In genomic region chr4:52995341-52996030, GRCh38 we compare ENCODE assay signal across 19 cellular contexts.
DNase-seq lines count a peak whose midpoint lies in the region; ATAC-seq, FAIRE-seq and TF ChIP-seq lines count a peak whose summit lies in the region.
"Had no signal": no experiment of that assay in that cellular context is flagged by ENCODE, and none has a peak within 500 bp of the region (broad histone marks: within the 10 kb centered on the region; RNA-seq: fewer than 3 reads in every experiment).

No MANE protein-coding gene starts in this region.

- H3K27ac Mint-ChIP-seq in stimulated activated naive B cell treated with anti-CD40 and anti-IgM and Interleukin-4, amounts not matched to agents 10 μg/mL and 1 μg/mL and 100 μg/mL, for 72 hours = no peak overlapping the region
- H3K27ac Mint-ChIP-seq: activated CD4-positive, alpha-beta memory T cell treated with anti-CD3 and anti-CD28 coated beads, Interleukin-2, amount 10 ng/mL, durations not matched to agents 7 days and 5 days; activated naive CD4-positive, alpha-beta T cell treated with anti-CD3 and anti-CD28 coated beads, Interleukin-2, amount 50 U/mL, for 72 hours; CD8-positive, alpha-beta memory T cell; endodermal cell; nephron progenitor cell; stimulated activated naive CD8-positive, alpha-beta T cell treated with anti-CD3 and anti-CD28 coated beads, Interleukin-15, Interleukin-2, amounts not matched to agents 100 ng/mL and 50 ng/mL, for 24 hours had no signal

- no peaks in the 10 kb centered on the region for H3K4me1 Mint-ChIP-seq in stimulated activated naive B cell treated with anti-CD40 and anti-IgM and Interleukin-4, amounts not matched to agents 10 μg/mL and 1 μg/mL and 100 μg/mL, for 72 hours
- H3K4me1 Mint-ChIP-seq: activated CD4-positive, alpha-beta memory T cell treated with anti-CD3 and anti-CD28 coated beads, Interleukin-2, amount 10 ng/mL, durations not matched to agents 7 days and 5 days; endodermal cell had no signal

- in situ Hi-C loops in astrocyte of the spinal cord (cut with HindIII; ENCODE audit: low sequenced_read_pairs) = no loop called here

- no peak for FAIRE-seq in D721Med (lab: Jason Lieb, UNC)

- ATAC-seq in HG03097 (IDR thresholded peaks at IDR 0.05; ENCODE audit: low FRiP score, unreplicated experiment) = no peak
- no peak for ATAC-seq in stimulated activated naive B cell treated with anti-CD40 and anti-IgM and Interleukin-4, amounts not matched to agents 10 μg/mL and 1 μg/mL and 100 μg/mL, for 72 hours (replicated peaks)
- ATAC-seq: activated naive CD4-positive, alpha-beta T cell treated with anti-CD3 and anti-CD28 coated beads, Interleukin-2, amount 50 U/mL, for 72 hours; activated T-cell treated with anti-CD3 and anti-CD28 coated beads, Interleukin-2, amount 50 U/mL, for 4 hours had no signal

- no peaks in the 10 kb centered on the region for H3K36me3 ChIP-seq in spleen

- no peak overlapping the region for H3K4me3 Mint-ChIP-seq in stimulated activated naive B cell treated with anti-CD40 and anti-IgM and Interleukin-4, amounts not matched to agents 10 μg/mL and 1 μg/mL and 100 μg/mL, for 72 hours
- H3K4me3 Mint-ChIP-seq: activated CD4-positive, alpha-beta memory T cell treated with anti-CD3 and anti-CD28 coated beads, Interleukin-2, amount 10 ng/mL, durations not matched to agents 7 days and 5 days; activated T-cell treated with anti-CD3 and anti-CD28 coated beads, Interleukin-2, amount 50 U/mL, for 4 hours; CD8-positive, alpha-beta memory T cell; endodermal cell; nephron progenitor cell; stimulated activated naive CD8-positive, alpha-beta T cell treated with anti-CD3 and anti-CD28 coated beads, Interleukin-15, Interleukin-2, amounts not matched to agents 100 ng/mL and 50 ng/mL, for 24 hours had no signal

- no peaks in the 10 kb centered on the region for H3K27me3 Mint-ChIP-seq in stimulated activated naive B cell treated with anti-CD40 and anti-IgM and Interleukin-4, amounts not matched to agents 10 μg/mL and 1 μg/mL and 100 μg/mL, for 72 hours
- H3K27me3 Mint-ChIP-seq: activated CD4-positive, alpha-beta memory T cell treated with anti-CD3 and anti-CD28 coated beads, Interleukin-2, amount 10 ng/mL, durations not matched to agents 7 days and 5 days; CD8-positive, alpha-beta memory T cell; stimulated activated naive CD8-positive, alpha-beta T cell treated with anti-CD3 and anti-CD28 coated beads, Interleukin-15, Interleukin-2, amounts not matched to agents 100 ng/mL and 50 ng/mL, for 24 hours had no signal

- DNase-seq in HT1080 (ENCODE audit: low read depth) (peak; percentile 36), astrocyte of the spinal cord (ENCODE audit: low read depth, low spot score) (peak; percentile 22), fibroblast of villous mesenchyme (ENCODE audit: low read depth) (peak; percentile 78), spleen (no peak), D721Med (ENCODE audit: insufficient read length, low spot score) (no peak), COLO829 (ENCODE audit: low spot score) (no peak)
- DNase-seq in stimulated activated naive B cell treated with anti-CD40 and anti-IgM and Interleukin-4, amounts not matched to agents 10 μg/mL and 1 μg/mL and 100 μg/mL, for 72 hours = no peak
- DNase-seq: activated CD4-positive, alpha-beta memory T cell treated with anti-CD3 and anti-CD28 coated beads, Interleukin-2, amount 10 ng/mL, durations not matched to agents 7 days and 5 days; activated T-cell treated with anti-CD3 and anti-CD28 coated beads, Interleukin-2, amount 50 U/mL, for 4 hours; CD8-positive, alpha-beta memory T cell; cerebellar nuclear complex; endodermal cell; NCI-H187 treated with DMSO at 0.1 percent for 48 hours; NCI-H446 treated with DMSO at 0.1 percent for 48 hours; nephron progenitor cell; T-helper 1 cell had no signal

- no peaks in the 10 kb centered on the region for H3K27me3 ChIP-seq in spleen (replicated peaks in 1 of 7)

- peaks cover 0 to 25% (median 10%) of the 10 kb centered on the region in 6 donors for H3K4me1 ChIP-seq in spleen

- peak overlapping the region in 7 of 8 donors; percentile 43 to 82 (median 76) for H3K27ac ChIP-seq in spleen

- intact Hi-C loops in spleen (cut with DNase I; ENCODE audit: low total_unique reads) = no loop called here

- TF ChIP-seq CTCF in astrocyte of the spinal cord (IDR thresholded peaks at IDR 0.05; ENCODE audit: low read depth, low read length) (no peak), fibroblast of villous mesenchyme (IDR thresholded peaks at IDR 0.05; ENCODE audit: insufficient read depth, low read depth, low read length) (no peak), spleen (IDR thresholded peaks at IDR 0.05 in 8 of 11, conservative IDR thresholded peaks at IDR 0.05 in 3 of 11) (no peak), D721Med (IDR thresholded peaks at IDR 0.05; ENCODE audit: insufficient read depth, missing control alignments) (no peak)

- H3K36me3 Mint-ChIP-seq in stimulated activated naive B cell treated with anti-CD40 and anti-IgM and Interleukin-4, amounts not matched to agents 10 μg/mL and 1 μg/mL and 100 μg/mL, for 72 hours = peaks cover 25 to 45% of the 10 kb centered on the region in 2 donors

- TF ChIP-seq POLR2A in spleen (IDR thresholded peaks at IDR 0.05) = no peak

- H3K4me3 ChIP-seq in astrocyte of the spinal cord (ENCODE audit: low read depth, low read length) (no peak overlapping the region), fibroblast of villous mesenchyme (ENCODE audit: low read depth, low read length) (no peak overlapping the region), spleen (no peak overlapping the region)

- WGBS in spleen, 5 donors = 84 to 89% (median 86%) methylated on average over 6 of the region's 6 CpGs

- H3K9me3 Mint-ChIP-seq in stimulated activated naive B cell treated with anti-CD40 and anti-IgM and Interleukin-4, amounts not matched to agents 10 μg/mL and 1 μg/mL and 100 μg/mL, for 72 hours = no peaks in the 10 kb centered on the region
- H3K9me3 Mint-ChIP-seq: activated CD4-positive, alpha-beta memory T cell treated with anti-CD3 and anti-CD28 coated beads, Interleukin-2, amount 10 ng/mL, durations not matched to agents 7 days and 5 days; activated naive CD4-positive, alpha-beta T cell treated with anti-CD3 and anti-CD28 coated beads, Interleukin-2, amount 50 U/mL, for 72 hours; activated T-cell treated with anti-CD3 and anti-CD28 coated beads, Interleukin-2, amount 50 U/mL, for 4 hours; CD8-positive, alpha-beta memory T cell; stimulated activated naive CD8-positive, alpha-beta T cell treated with anti-CD3 and anti-CD28 coated beads, Interleukin-15, Interleukin-2, amounts not matched to agents 100 ng/mL and 50 ng/mL, for 24 hours had no signal

- H3K9me3 ChIP-seq in spleen = no peaks in the 10 kb centered on the region

Comparison
In these comparisons a context has a peak if more than half of its experiments do, and no peak if none do; other contexts are left out.
1. DNase-seq: peak in HT1080 (single experiment), astrocyte of the spinal cord (single experiment) and fibroblast of villous mesenchyme (single experiment); none in spleen (single experiment), stimulated activated naive B cell treated with anti-CD40 and anti-IgM and Interleukin-4, amounts not matched to agents 10 μg/mL and 1 μg/mL and 100 μg/mL, for 72 hours (single experiment), D721Med (single experiment) and COLO829 (single experiment).